Comparison of ENCODE assay signal across 14 cellular contexts in genomic region chr10:46526682-46527038, GRCh38. TPM values are rescaled to one million over a fixed set of nuclear protein-coding genes. Genes with fewer than 3 reads are reported as not detected.
DNase-seq lines count a peak whose midpoint lies in the region; ATAC-seq lines count a peak whose summit lies in the region.
"Had no signal": no experiment of that assay in that cellular context is flagged by ENCODE, and none has a peak within 500 bp of the region (broad histone marks: within the 10 kb centered on the region; RNA-seq: fewer than 3 reads in every experiment).

No MANE protein-coding gene starts in this region.

- no peak overlapping the region for H3K27ac Mint-ChIP-seq in naive thymus-derived CD4-positive, alpha-beta T cell
- H3K27ac Mint-ChIP-seq: activated naive CD8-positive, alpha-beta T cell treated with anti-CD3 and anti-CD28 coated beads for 36 hours had no signal

- H3K27ac ChIP-seq in Karpas-422 (ENCODE audit: low read length) = no peak overlapping the region
- no peak overlapping the region for H3K27ac ChIP-seq in naive thymus-derived CD4-positive, alpha-beta T cell (ENCODE audit: low read depth, low read length)

- peak; percentile 3 for DNase-seq in activated CD4-positive, alpha-beta T cell treated with anti-CD3 and anti-CD28 coated beads for 48 hours
- no peak for DNase-seq in activated CD4-positive, alpha-beta T cell treated with anti-CD3 and anti-CD28 coated beads, Interleukin-2, amount 50 U/mL, for 4 hours
- peak; percentile 46 for DNase-seq in Karpas-422
- peak; percentile 87 for DNase-seq in renal cortical epithelial cell (ENCODE audit: low read depth)
- no peak for DNase-seq in HuH-7.5 (ENCODE audit: low spot score)
- DNase-seq in naive thymus-derived CD4-positive, alpha-beta T cell = no peak
- DNase-seq: activated CD4-positive, CD25-positive, alpha-beta regulatory T cell; activated naive CD8-positive, alpha-beta T cell treated with anti-CD3 and anti-CD28 coated beads for 36 hours; effector CD4-positive, alpha-beta T cell; NCI-H1694; RPMI8226; stimulated activated CD4-positive, alpha-beta T cell treated with anti-CD3 and anti-CD28 coated beads, Interleukin-2, amount 100 ng/mL, for 24 hours had no signal

- no peak overlapping the region for H3K4me3 Mint-ChIP-seq in naive thymus-derived CD4-positive, alpha-beta T cell
- H3K4me3 Mint-ChIP-seq: activated naive CD8-positive, alpha-beta T cell treated with anti-CD3 and anti-CD28 coated beads for 36 hours had no signal

- no peaks in the 10 kb centered on the region for H3K4me1 Mint-ChIP-seq in naive thymus-derived CD4-positive, alpha-beta T cell
- H3K4me1 Mint-ChIP-seq: activated naive CD8-positive, alpha-beta T cell treated with anti-CD3 and anti-CD28 coated beads for 36 hours had no signal

- H3K4me2 ChIP-seq in Karpas-422 (ENCODE audit: low read depth, low read length, poor library complexity, severe bottlenecking) = no peak overlapping the region

- no peaks in the 10 kb centered on the region for H3K9me3 Mint-ChIP-seq in naive thymus-derived CD4-positive, alpha-beta T cell
- H3K9me3 Mint-ChIP-seq: activated naive CD8-positive, alpha-beta T cell treated with anti-CD3 and anti-CD28 coated beads for 36 hours had no signal

- no peaks in the 10 kb centered on the region for H3K36me3 ChIP-seq in Karpas-422 (ENCODE audit: insufficient read depth, low read length)
- H3K36me3 ChIP-seq in naive thymus-derived CD4-positive, alpha-beta T cell (ENCODE audit: control insufficient read depth in 2 of 3, insufficient read depth in 3 of 3, low read length in 3 of 3) = no peaks in the 10 kb centered on the region

- no peaks in the 10 kb centered on the region for H4K20me1 ChIP-seq in Karpas-422 (ENCODE audit: insufficient read depth, low read depth, low read length)

- CTCF ChIA-PET in naive thymus-derived CD4-positive, alpha-beta T cell (lab: Charles Lee) = no interaction called here

- H3K27me3 Mint-ChIP-seq in naive thymus-derived CD4-positive, alpha-beta T cell = no peaks in the 10 kb centered on the region
- H3K27me3 Mint-ChIP-seq: activated naive CD8-positive, alpha-beta T cell treated with anti-CD3 and anti-CD28 coated beads for 36 hours had no signal

- H3K9me3 ChIP-seq in Karpas-422 (ENCODE audit: low read length) = peaks cover 7% of the 10 kb centered on the region; the same call in 1 of the 2 replicates
- no peaks in the 10 kb centered on the region for H3K9me3 ChIP-seq in naive thymus-derived CD4-positive, alpha-beta T cell (ENCODE audit: control insufficient read depth in 2 of 3, low read length in 3 of 3)

- H3K9me2 ChIP-seq in Karpas-422 (replicated peaks; ENCODE audit: insufficient read depth, low read length) = no peaks in the 10 kb centered on the region

- no peaks in the 10 kb centered on the region for H3K79me2 ChIP-seq in Karpas-422 (ENCODE audit: low read length)

- no peaks in the 10 kb centered on the region for H3K4me1 ChIP-seq in Karpas-422 (ENCODE audit: low read length)
- no peaks in the 10 kb centered on the region for H3K4me1 ChIP-seq in naive thymus-derived CD4-positive, alpha-beta T cell (ENCODE audit: control insufficient read depth in 2 of 2, insufficient read depth in 2 of 2, low read length in 2 of 2)

- H3K9ac ChIP-seq in Karpas-422 (ENCODE audit: low read length) = no peak overlapping the region

- ATAC-seq in esophagus mucosa = peak; percentile 3
- no peak for ATAC-seq in HG02571 (IDR thresholded peaks at IDR 0.05; ENCODE audit: unreplicated experiment)
- ATAC-seq in naive thymus-derived CD4-positive, alpha-beta T cell = no peak

- POLR2A ChIA-PET in naive thymus-derived CD4-positive, alpha-beta T cell (lab: Charles Lee) = no interaction called here

- intact Hi-C loops in naive thymus-derived CD4-positive, alpha-beta T cell (cut with micrococcal nuclease) = no loop called here

- H2AFZ ChIP-seq in Karpas-422 (ENCODE audit: low read length) = no peak overlapping the region

- H3K4me3 ChIP-seq in Karpas-422 (ENCODE audit: low read length) = no peak overlapping the region
- no peak overlapping the region for H3K4me3 ChIP-seq in naive thymus-derived CD4-positive, alpha-beta T cell (ENCODE audit: low read length)

- H3K36me3 Mint-ChIP-seq in naive thymus-derived CD4-positive, alpha-beta T cell = no peaks in the 10 kb centered on the region
- H3K36me3 Mint-ChIP-seq: activated naive CD8-positive, alpha-beta T cell treated with anti-CD3 and anti-CD28 coated beads for 36 hours had no signal

- no peaks in the 10 kb centered on the region for H3K27me3 ChIP-seq in Karpas-422 (ENCODE audit: low read length)
- H3K27me3 ChIP-seq in naive thymus-derived CD4-positive, alpha-beta T cell (ENCODE audit: control insufficient read depth in 2 of 2, insufficient read depth in 2 of 2, low read length in 2 of 2) = no peaks in the 10 kb centered on the region

RNA-seq across cellular contexts. Expression of gene GPRIN2, which starts 29.8 kb away (rescaled TPM):
- total RNA-seq in Karpas-422 (2014; rRNA removed; shearing (Covaris generic); ENCODE audit: low replicate concordance) = not detected in 2 replicates
- total RNA-seq in esophagus mucosa (4.5 TPM), renal cortical epithelial cell (29.2 and 30.4 TPM in 2 replicates)
- total RNA-seq in naive thymus-derived CD4-positive, alpha-beta T cell = not detected
- not detected for polyA plus RNA-seq in naive thymus-derived CD4-positive, alpha-beta T cell
- total RNA-seq: activated naive CD8-positive, alpha-beta T cell treated with anti-CD3 and anti-CD28 coated beads for 36 hours had no signal

RNA-seq across cellular contexts. Expression of gene SYT15, which starts 52.3 kb away (rescaled TPM):
- total RNA-seq in Karpas-422 (2014; rRNA removed; shearing (Covaris generic); ENCODE audit: low replicate concordance) = 0.60 TPM in 1 of 2 replicates, not detected in the other
- total RNA-seq in esophagus mucosa (1.4 TPM), renal cortical epithelial cell (1.0 TPM in 1 of 2 replicates, not detected in the other)
- 1 to 10 TPM; 1.2 to 1.6 (median 1.4) TPM for total RNA-seq in naive thymus-derived CD4-positive, alpha-beta T cell
- polyA plus RNA-seq in naive thymus-derived CD4-positive, alpha-beta T cell = under 1 TPM in 1 of 2 donors, not detected in 1; 0.05 TPM

Comparison
In these comparisons a context has a peak if more than half of its experiments do, and no peak if none do; other contexts are left out.
1. DNase-seq: peak in activated CD4-positive, alpha-beta T cell treated with anti-CD3 and anti-CD28 coated beads for 48 hours (single experiment), Karpas-422 (single experiment) and renal cortical epithelial cell (single experiment); none in activated CD4-positive, alpha-beta T cell treated with anti-CD3 and anti-CD28 coated beads, Interleukin-2, amount 50 U/mL, for 4 hours (0 of 2), HuH-7.5 (single experiment) and naive thymus-derived CD4-positive, alpha-beta T cell (0 of 9).